ENCODE assay signal across 12 cellular contexts in genomic region chrX:112643721-112644120, GRCh38. TPM values are rescaled to one million over a fixed set of nuclear protein-coding genes. Genes with fewer than 3 reads are reported as not detected.
DNase-seq lines count a peak whose midpoint lies in the region; ATAC-seq, FAIRE-seq and TF ChIP-seq lines count a peak whose summit lies in the region.
"Had no signal": no experiment of that assay in that cellular context is flagged by ENCODE, and none has a peak within 500 bp of the region (broad histone marks: within the 10 kb centered on the region; RNA-seq: fewer than 3 reads in every experiment).

No MANE protein-coding gene starts in this region.

- H3K9me3 Mint-ChIP-seq in activated naive CD8-positive, alpha-beta T cell (ENCODE audit: low read depth), result no peaks in the 10 kb centered on the region
- no peaks in the 10 kb centered on the region for H3K9me3 Mint-ChIP-seq in HFFc6
- H3K9me3 Mint-ChIP-seq: CD8-positive, alpha-beta memory T cell had no signal

- ATAC-seq in GM18867 (IDR thresholded peaks at IDR 0.05; ENCODE audit: unreplicated experiment), result peak; percentile 52
- ATAC-seq in GM21390 (IDR thresholded peaks at IDR 0.05; ENCODE audit: unreplicated experiment), result peak; percentile 66
- peak; percentile 78 for ATAC-seq in HG03045 (IDR thresholded peaks at IDR 0.05; ENCODE audit: unreplicated experiment)
- no peak for ATAC-seq in gastroesophageal sphincter
- ATAC-seq: naive thymus-derived CD4-positive, alpha-beta T cell had no signal

- no peak for TF ChIP-seq POLR2A in gastroesophageal sphincter (IDR thresholded peaks at IDR 0.05)

- no peaks in the 10 kb centered on the region for H3K27me3 ChIP-seq in gastroesophageal sphincter

- no peak for FAIRE-seq in HTR-8/SVneo (lab: Jason Lieb, UNC)

- H3K27ac ChIP-seq in gastroesophageal sphincter, result no peak overlapping the region

- 71% methylated on average over 1 to 5 of the region's 6 CpGs for WGBS in gastroesophageal sphincter (ENCODE audit: low coverage in 1 of 2), 2 donors

- no peak for TF ChIP-seq EP300 in gastroesophageal sphincter (IDR thresholded peaks at IDR 0.05)

- H3K36me3 ChIP-seq in gastroesophageal sphincter, result no peaks in the 10 kb centered on the region

- DNase-seq in SK-N-DZ (ENCODE audit: low spot score) (no peak), HFFc6 (no peak), HTR-8/SVneo (ENCODE audit: insufficient read length, low spot score) (no peak)
- DNase-seq: CD8-positive, alpha-beta memory T cell; naive thymus-derived CD4-positive, alpha-beta T cell; NCI-H2081 treated with DMSO at 0.1 percent for 48 hours; SHP77 had no signal

- H3K36me3 Mint-ChIP-seq in activated naive CD8-positive, alpha-beta T cell, result no peaks in the 10 kb centered on the region
- H3K36me3 Mint-ChIP-seq in HFFc6 (ENCODE audit: low read depth), result no peaks in the 10 kb centered on the region
- H3K36me3 Mint-ChIP-seq: CD8-positive, alpha-beta memory T cell had no signal

- no peak overlapping the region for H3K4me3 ChIP-seq in gastroesophageal sphincter

- no peak overlapping the region for H3K4me3 Mint-ChIP-seq in activated naive CD8-positive, alpha-beta T cell
- H3K4me3 Mint-ChIP-seq in HFFc6, result no peak overlapping the region
- H3K4me3 Mint-ChIP-seq: CD8-positive, alpha-beta memory T cell; naive thymus-derived CD4-positive, alpha-beta T cell had no signal

- peak overlapping the region; percentile 1 for H3K27ac Mint-ChIP-seq in activated naive CD8-positive, alpha-beta T cell
- no peak overlapping the region for H3K27ac Mint-ChIP-seq in HFFc6
- H3K27ac Mint-ChIP-seq: CD8-positive, alpha-beta memory T cell; naive thymus-derived CD4-positive, alpha-beta T cell had no signal

- no peaks in the 10 kb centered on the region for H3K9me3 ChIP-seq in gastroesophageal sphincter

- TF ChIP-seq CTCF in gastroesophageal sphincter (IDR thresholded peaks at IDR 0.05), result no peak
- no peak for TF ChIP-seq CTCF in HFFc6 (IDR thresholded peaks at IDR 0.05)

- H3K4me1 Mint-ChIP-seq in activated naive CD8-positive, alpha-beta T cell (ENCODE audit: low read depth), result peaks cover 18% of the 10 kb centered on the region
- no peaks in the 10 kb centered on the region for H3K4me1 Mint-ChIP-seq in HFFc6 (ENCODE audit: low read depth)

- no peaks in the 10 kb centered on the region for H3K27me3 Mint-ChIP-seq in activated naive CD8-positive, alpha-beta T cell
- no peaks in the 10 kb centered on the region; the same call in 1 of the 2 replicates for H3K27me3 Mint-ChIP-seq in HFFc6 (ENCODE audit: insufficient read depth)
- H3K27me3 Mint-ChIP-seq: CD8-positive, alpha-beta memory T cell; naive thymus-derived CD4-positive, alpha-beta T cell had no signal

- H3K4me1 ChIP-seq in gastroesophageal sphincter, result no peaks in the 10 kb centered on the region

RNA-seq across cellular contexts. Expression of gene LHFPL1, which starts 36.0 kb away (rescaled TPM):
- polyA plus RNA-seq in SK-N-DZ (2014; cell fraction: cytosol; rRNA removed), result not detected in 2 replicates
- not detected in 2 replicates for polyA plus RNA-seq in SK-N-DZ (2014; cell fraction: nucleus; rRNA removed)
- total RNA-seq in gastroesophageal sphincter, result under 1 TPM in 2 of 4 donors, not detected in 2; 0.31 to 0.94 TPM
- total RNA-seq in HFFc6 (2021; fragmentation: NEBNext Ultra II Directional; extraction: Animal tissue kit (Norgen Biotek cat#: 25700)), result not detected
